In the genomic region with DNA sequence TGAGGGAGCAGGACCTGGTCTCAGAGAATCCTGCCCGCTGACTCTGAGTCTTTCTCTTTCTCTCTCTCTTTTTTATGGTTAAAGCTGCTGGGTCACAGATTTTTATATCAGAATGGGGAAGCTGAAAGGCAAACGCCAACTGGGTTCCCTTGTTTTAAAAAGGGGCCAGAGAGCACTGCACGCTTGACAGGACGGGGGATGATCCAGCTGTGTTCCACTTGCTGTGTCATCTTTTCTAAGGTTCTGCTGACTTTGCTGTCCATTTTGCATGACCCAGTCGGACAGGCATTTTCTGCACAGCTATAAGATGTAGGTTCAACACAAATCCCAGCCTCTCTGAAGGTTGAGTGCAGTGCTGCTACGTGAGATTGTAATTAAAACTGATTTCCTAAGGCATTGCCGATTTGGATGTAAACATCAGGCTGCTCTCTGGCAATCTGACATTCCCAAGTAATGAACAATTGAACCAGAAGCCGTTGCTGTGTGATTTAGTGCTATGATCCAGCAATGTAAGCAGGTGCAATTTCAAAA, we compare ENCODE assay signal across 11 cellular contexts. TPM values are rescaled to one million over a fixed set of nuclear protein-coding genes. Genes with fewer than 3 reads are reported as not detected.
DNase-seq lines count a peak whose midpoint lies in the region; ATAC-seq lines count a peak whose summit lies in the region.
"Had no signal": no experiment of that assay in that cellular context is flagged by ENCODE, and none has a peak within 500 bp of the region (broad histone marks: within the 10 kb centered on the region; RNA-seq: fewer than 3 reads in every experiment).

No MANE protein-coding gene starts in this region.

- H3K4me1 Mint-ChIP-seq in activated T-cell treated with anti-CD3 and anti-CD28 coated beads, Interleukin-2, amount 50 U/mL, for 24 hours (ENCODE audit: low read depth), result peaks cover 89% of the 10 kb centered on the region

- no peaks in the 10 kb centered on the region for H3K9me3 Mint-ChIP-seq in activated T-cell treated with anti-CD3 and anti-CD28 coated beads, Interleukin-2, amount 50 U/mL, for 24 hours
- peaks cover 0 to 5% of the 10 kb centered on the region in 2 donors for H3K9me3 Mint-ChIP-seq in activated naive CD4-positive, alpha-beta T cell treated with anti-CD3 and anti-CD28 coated beads, Interleukin-2, amount 50 U/mL, for 72 hours

- H3K27me3 Mint-ChIP-seq in activated T-cell treated with anti-CD3 and anti-CD28 coated beads, Interleukin-2, amount 50 U/mL, for 24 hours, result no peaks in the 10 kb centered on the region

- peak overlapping the region; percentile 70 for H3K27ac Mint-ChIP-seq in activated T-cell treated with anti-CD3 and anti-CD28 coated beads, Interleukin-2, amount 50 U/mL, for 24 hours
- peak overlapping the region; percentile 47 to 53 for H3K27ac Mint-ChIP-seq in activated naive CD4-positive, alpha-beta T cell treated with anti-CD3 and anti-CD28 coated beads, Interleukin-2, amount 50 U/mL, for 72 hours

- peaks cover 72% of the 10 kb centered on the region for H3K36me3 Mint-ChIP-seq in activated T-cell treated with anti-CD3 and anti-CD28 coated beads, Interleukin-2, amount 50 U/mL, for 24 hours (ENCODE audit: low read depth)
- H3K36me3 Mint-ChIP-seq in activated naive CD4-positive, alpha-beta T cell treated with anti-CD3 and anti-CD28 coated beads, Interleukin-2, amount 50 U/mL, for 72 hours, result peaks cover 17 to 57% of the 10 kb centered on the region in 2 donors

- ATAC-seq in activated naive CD4-positive, alpha-beta T cell treated with anti-CD3 and anti-CD28 coated beads, Interleukin-2, amount 50 U/mL, for 72 hours, result no peak
- ATAC-seq in GM19455 (IDR thresholded peaks at IDR 0.05; ENCODE audit: unreplicated experiment) (no peak), GM19395 (IDR thresholded peaks at IDR 0.05; ENCODE audit: unreplicated experiment) (no peak)
- ATAC-seq: esophagus mucosa, left colon had no signal

- DNase-seq in activated T-cell treated with anti-CD3 and anti-CD28 coated beads, Interleukin-2, amount 50 U/mL, for 24 hours, result no peak
- no peak for DNase-seq in activated T-cell treated with anti-CD3 and anti-CD28 coated beads for 4 hours
- DNase-seq in activated naive CD4-positive, alpha-beta T cell treated with anti-CD3 and anti-CD28 coated beads, Interleukin-2, amount 50 U/mL, for 72 hours (ENCODE audit: low spot score in 2 of 2), result no peak
- DNase-seq in left kidney (ENCODE audit: low read depth, low spot score), result peak; percentile 35
- peak; percentile 62 for DNase-seq in superior temporal gyrus (ENCODE audit: extremely low spot score)
- DNase-seq in pons (ENCODE audit: low spot score), result no peak
- DNase-seq: left colon, NCI-H748 treated with DMSO at 0.1 percent for 48 hours had no signal

- peak overlapping the region; percentile 32 for H3K4me3 Mint-ChIP-seq in activated T-cell treated with anti-CD3 and anti-CD28 coated beads, Interleukin-2, amount 50 U/mL, for 24 hours

RNA-seq across cellular contexts. Expression of gene ARHGEF3, which starts 25.8 kb away (rescaled TPM):
- total RNA-seq in activated naive CD4-positive, alpha-beta T cell treated with anti-CD3 and anti-CD28 coated beads, Interleukin-2, amount 50 U/mL, for 72 hours, result 10 to 100 TPM; 35.7 to 54.0 TPM

Comparison
In these comparisons a context has a peak if more than half of its experiments do, and no peak if none do; other contexts are left out.
1. DNase-seq: peak in left kidney (single experiment) and superior temporal gyrus (single experiment); none in activated T-cell treated with anti-CD3 and anti-CD28 coated beads, Interleukin-2, amount 50 U/mL, for 24 hours (single experiment), activated T-cell treated with anti-CD3 and anti-CD28 coated beads for 4 hours (single experiment), activated naive CD4-positive, alpha-beta T cell treated with anti-CD3 and anti-CD28 coated beads, Interleukin-2, amount 50 U/mL, for 72 hours (0 of 2) and pons (single experiment).